ENCODE assay signal across 8 cellular contexts in genomic region chr12:54603173-54603814, GRCh38. TPM values are rescaled to one million over a fixed set of nuclear protein-coding genes. Genes with fewer than 3 reads are reported as not detected.
DNase-seq lines count a peak whose midpoint lies in the region; ATAC-seq and TF ChIP-seq lines count a peak whose summit lies in the region.

No MANE protein-coding gene starts in this region.

- no peak overlapping the region for H3K27ac ChIP-seq in SJCRH30

- H3K9me3 ChIP-seq in SJCRH30 (replicated peaks): no peaks in the 10 kb centered on the region

- TF ChIP-seq CTCF in progenitor cell of endocrine pancreas (IDR thresholded peaks at IDR 0.05; ENCODE audit: unreplicated experiment): peak; percentile 76

- no peak overlapping the region for H3K4me3 Mint-ChIP-seq in progenitor cell of endocrine pancreas (ENCODE audit: low read depth)

- H3K4me1 ChIP-seq in SJCRH30: peaks cover 10% of the 10 kb centered on the region

- no peaks in the 10 kb centered on the region for H3K36me3 ChIP-seq in SJCRH30

- DNase-seq in ELR (ENCODE audit: low read depth) (peak; percentile 82), HuH-7 (ENCODE audit: low spot score) (peak; percentile 70), SJCRH30 (peak; percentile 58 to 78), glomerular visceral epithelial cell (ENCODE audit: extremely low spot score) (peak; percentile 80), progenitor cell of endocrine pancreas (ENCODE audit: low spot score, unreplicated experiment) (peak; percentile 43), DMS79 (lab: John Stamatoyannopoulos, UW) (no peak)
- DNase-seq in activated effector memory CD4-positive, alpha-beta T cell treated with anti-CD3 and anti-CD28 coated beads, Interleukin-2, amount 50 U/mL, for 16 hours: peak; percentile 85

- H3K4me3 ChIP-seq in SJCRH30: no peak overlapping the region

- peaks cover 2% of the 10 kb centered on the region for H3K4me1 Mint-ChIP-seq in progenitor cell of endocrine pancreas (ENCODE audit: low read depth)

- no peaks in the 10 kb centered on the region for H3K36me3 Mint-ChIP-seq in progenitor cell of endocrine pancreas (ENCODE audit: insufficient read depth)

- no peaks in the 10 kb centered on the region for H3K27me3 ChIP-seq in SJCRH30

- no peak overlapping the region for H3K27ac Mint-ChIP-seq in progenitor cell of endocrine pancreas

- peaks cover 55% of the 10 kb centered on the region for H3K27me3 Mint-ChIP-seq in progenitor cell of endocrine pancreas

- peak; percentile 91 for ATAC-seq in GM21528 (IDR thresholded peaks at IDR 0.05; ENCODE audit: low FRiP score, unreplicated experiment)

- H3K9me3 Mint-ChIP-seq in progenitor cell of endocrine pancreas (ENCODE audit: low read depth): no peaks in the 10 kb centered on the region

RNA-seq across cellular contexts. Expression of gene PPP1R1A, which starts 14.8 kb away (rescaled TPM):
- total RNA-seq in SJCRH30 (2014; rRNA removed; shearing (Covaris generic)): not detected in 2 replicates
- 22.1 and 22.3 TPM in 2 replicates for total RNA-seq in progenitor cell of endocrine pancreas

RNA-seq across cellular contexts. Expression of gene LACRT, which starts 31.4 kb away (rescaled TPM):
- not detected in 2 replicates for total RNA-seq in SJCRH30 (2014; rRNA removed; shearing (Covaris generic))
- not detected in 2 replicates for total RNA-seq in progenitor cell of endocrine pancreas

RNA-seq across cellular contexts. Expression of gene DCD, which starts 44.9 kb away (rescaled TPM):
- total RNA-seq in SJCRH30 (2014; rRNA removed; shearing (Covaris generic)): not detected in 2 replicates
- not detected in 2 replicates for total RNA-seq in progenitor cell of endocrine pancreas

RNA-seq across cellular contexts. Expression of gene PDE1B, which starts 53.9 kb away (rescaled TPM):
- not detected in 2 replicates for total RNA-seq in SJCRH30 (2014; rRNA removed; shearing (Covaris generic))
- 0.71 and 0.81 TPM in 2 replicates for total RNA-seq in progenitor cell of endocrine pancreas

Comparison
In these comparisons a context has a peak if more than half of its experiments do, and no peak if none do; other contexts are left out.
1. RNA of gene PPP1R1A, which starts 14.8 kb away (total RNA-seq): 22.1 to 22.3 TPM in progenitor cell of endocrine pancreas; not detected in SJCRH30; every median in the first group is over 10 times any median in the second.